In genomic region chr12:46452061-46452615, GRCh38 we compare ENCODE assay signal across 20 cellular contexts.
DNase-seq lines count a peak whose midpoint lies in the region; ATAC-seq, FAIRE-seq and TF ChIP-seq lines count a peak whose summit lies in the region.
"Had no signal": no experiment of that assay in that cellular context is flagged by ENCODE, and none has a peak within 500 bp of the region (broad histone marks: within the 10 kb centered on the region; RNA-seq: fewer than 3 reads in every experiment).

No MANE protein-coding gene starts in this region.

- no peaks in the 10 kb centered on the region; the same call in 1 of the 2 replicates for H3K9me2 ChIP-seq in GM23248 (ENCODE audit: insufficient read depth)
- no peaks in the 10 kb centered on the region for H3K9me2 ChIP-seq in hepatocyte (replicated peaks; ENCODE audit: insufficient read depth)

- WGBS in GM23248 (ENCODE audit: low coverage in 1 of 2, low lambda C conversion rate in 2 of 2, missing lambda C conversion rate in 2 of 2), 2 experiments: 17 to 20% methylated on average over 3 of the region's 3 CpGs
- 60% methylated on average over 3 of the region's 3 CpGs for WGBS in hepatocyte (ENCODE audit: low lambda C conversion rate, missing lambda C conversion rate)

- H3K4me2 ChIP-seq in GM23248 (ENCODE audit: unreplicated experiment) (peak overlapping the region; percentile 14), hepatocyte (no peak overlapping the region)
- H3K4me2 ChIP-seq: KMS-11 had no signal

- H3K4me1 ChIP-seq in GM23248 (ENCODE audit: insufficient read depth): peaks cover 28% of the 10 kb centered on the region
- H3K4me1 ChIP-seq in hepatocyte (ENCODE audit: insufficient read depth): peaks cover 31% of the 10 kb centered on the region
- H3K4me1 ChIP-seq: SJSA1 had no signal

- peaks cover 11% of the 10 kb centered on the region; the same call in 1 of the 2 replicates for H3F3A ChIP-seq in GM23248 (ENCODE audit: insufficient read depth)

- H3K79me2 ChIP-seq in GM23248 (ENCODE audit: insufficient read depth) (no peaks in the 10 kb centered on the region), hepatocyte (no peaks in the 10 kb centered on the region)

- H3K4me3 Mint-ChIP-seq in endothelial cell (ENCODE audit: unreplicated experiment): no peak overlapping the region
- H3K4me3 Mint-ChIP-seq: activated CD4-positive, alpha-beta memory T cell treated with anti-CD3 and anti-CD28 coated beads for 36 hours had no signal

- H3K9me3 ChIP-seq in GM23248 (ENCODE audit: low read depth) (no peaks in the 10 kb centered on the region), hepatocyte (ENCODE audit: low read depth) (no peaks in the 10 kb centered on the region)
- H3K9me3 ChIP-seq: body of pancreas, Caco-2, left ventricle myocardium inferior had no signal

- H4K20me1 ChIP-seq in GM23248 (ENCODE audit: insufficient read depth) (no peaks in the 10 kb centered on the region), hepatocyte (ENCODE audit: insufficient read depth, poor library complexity, severe bottlenecking) (no peaks in the 10 kb centered on the region)

- no peak for FAIRE-seq in GM19239 (lab: Jason Lieb, UNC)
- FAIRE-seq: GM18507, urothelium cell line had no signal

- peaks cover 3% of the 10 kb centered on the region for H3K9me3 Mint-ChIP-seq in endothelial cell (ENCODE audit: unreplicated experiment)
- H3K9me3 Mint-ChIP-seq: activated CD4-positive, alpha-beta memory T cell treated with anti-CD3 and anti-CD28 coated beads for 36 hours had no signal

- no peak overlapping the region for H3K27ac Mint-ChIP-seq in endothelial cell (ENCODE audit: unreplicated experiment)

- no peak overlapping the region for H3K9ac ChIP-seq in GM23248
- H3K9ac ChIP-seq: KMS-11 had no signal

- ATAC-seq in GM19035 (IDR thresholded peaks at IDR 0.05; ENCODE audit: unreplicated experiment): no peak
- ATAC-seq: body of pancreas had no signal

- H3K36me3 Mint-ChIP-seq in endothelial cell (ENCODE audit: low read depth, unreplicated experiment): no peaks in the 10 kb centered on the region
- H3K36me3 Mint-ChIP-seq: activated CD4-positive, alpha-beta memory T cell treated with anti-CD3 and anti-CD28 coated beads for 36 hours had no signal

- peaks cover 33% of the 10 kb centered on the region for H3K4me1 Mint-ChIP-seq in endothelial cell (ENCODE audit: unreplicated experiment)

- no peaks in the 10 kb centered on the region for H3K36me3 ChIP-seq in GM23248 (ENCODE audit: low read depth)
- H3K36me3 ChIP-seq in hepatocyte (replicated peaks; ENCODE audit: insufficient read depth, low read depth): no peaks in the 10 kb centered on the region
- H3K36me3 ChIP-seq: left ventricle myocardium inferior, SJSA1 had no signal

- H2AFZ ChIP-seq in GM23248 (no peak overlapping the region; the same call in 1 of the 2 replicates), hepatocyte (no peak overlapping the region)

- in situ Hi-C loops in GM23248 (cut with MboI): no loop called here

- no peak overlapping the region for H3K4me3 ChIP-seq in GM23248
- H3K4me3 ChIP-seq in hepatocyte: no peak overlapping the region
- H3K4me3 ChIP-seq: body of pancreas, left ventricle myocardium inferior, SJSA1 had no signal

- TF ChIP-seq CTCF in hepatocyte (IDR thresholded peaks at IDR 0.05; ENCODE audit: poor library complexity): no peak
- TF ChIP-seq CTCF in endothelial cell (IDR thresholded peaks at IDR 0.05; ENCODE audit: unreplicated experiment): no peak

- H3K27me3 ChIP-seq in GM23248 (replicated peaks; ENCODE audit: insufficient read depth) (no peaks in the 10 kb centered on the region), hepatocyte (no peaks in the 10 kb centered on the region)
- H3K27me3 ChIP-seq: body of pancreas had no signal

- DNase-seq in A172 (ENCODE audit: low spot score) (peak; percentile 69), GM23248 (peak; percentile 60), SW480 (ENCODE audit: low spot score) (peak; percentile 44), hepatocyte (ENCODE audit: low spot score) (no peak), NOMO-1 (lab: John Stamatoyannopoulos, UW; ENCODE audit: unreplicated experiment in 2 of 2) (no peak), endothelial cell (ENCODE audit: low spot score) (no peak), GM19239 (ENCODE audit: insufficient read length, low spot score) (no peak)
- DNase-seq: activated CD4-positive, alpha-beta memory T cell treated with anti-CD3 and anti-CD28 coated beads for 36 hours; AML-193; body of pancreas; Caco-2; GF-D8; left ventricle myocardium inferior; NCI-H446 treated with DMSO at 0.1 percent for 48 hours; stimulated activated naive CD8-positive, alpha-beta T cell treated with anti-CD3 and anti-CD28 coated beads, Interleukin-15, amount 100 ng/mL, for 72 hours had no signal

- peak overlapping the region; percentile 32 for H3K27ac ChIP-seq in GM23248
- peak overlapping the region; percentile 10 for H3K27ac ChIP-seq in hepatocyte
- H3K27ac ChIP-seq: body of pancreas, KMS-11, SJSA1 had no signal

- H3K27me3 Mint-ChIP-seq in endothelial cell (ENCODE audit: unreplicated experiment): peaks cover 4% of the 10 kb centered on the region
- H3K27me3 Mint-ChIP-seq: activated CD4-positive, alpha-beta memory T cell treated with anti-CD3 and anti-CD28 coated beads for 36 hours; stimulated activated naive CD8-positive, alpha-beta T cell treated with anti-CD3 and anti-CD28 coated beads, Interleukin-15, amount 100 ng/mL, for 72 hours had no signal

Comparison
In these comparisons a context has a peak if more than half of its experiments do, and no peak if none do; other contexts are left out.
1. DNase-seq: peak in A172 (single experiment), GM23248 (single experiment) and SW480 (single experiment); none in hepatocyte (single experiment), NOMO-1 (0 of 2), endothelial cell (single experiment) and GM19239 (single experiment).